ENCODE assay signal across 30 cellular contexts in the genomic region with DNA sequence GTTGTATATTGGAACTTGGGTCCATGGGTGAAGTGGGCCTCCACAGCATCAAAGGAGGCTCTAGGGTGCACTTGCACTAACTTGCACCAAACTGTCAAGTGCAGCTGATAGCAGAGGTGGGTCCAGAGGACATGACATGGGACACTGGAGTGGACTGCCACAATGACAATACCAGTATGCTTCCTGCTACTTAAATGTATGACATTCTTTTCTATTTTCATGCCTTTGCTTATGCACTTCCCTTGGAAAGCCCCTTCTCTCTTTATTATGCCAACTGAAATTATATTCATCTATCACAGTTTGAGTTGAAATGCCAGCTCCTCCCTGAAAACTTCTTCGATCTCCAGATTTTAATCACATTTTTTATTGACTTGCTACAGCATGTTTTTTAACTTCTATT.
"Had no signal": no experiment of that assay in that cellular context is flagged by ENCODE, and none has a peak within 500 bp of the region (broad histone marks: within the 10 kb centered on the region; RNA-seq: fewer than 3 reads in every experiment).

No MANE protein-coding gene starts in this region.

- H3K36me3 Mint-ChIP-seq: immature natural killer cell; naive thymus-derived CD8-positive, alpha-beta T cell; type B pancreatic cell had no signal

- H3K27ac ChIP-seq: left lung, lower lobe of right lung, pancreas, prostate gland, skin epidermis, suprapubic skin, thoracic aorta, tibial artery, uterus had no signal

- H3K27ac Mint-ChIP-seq: immature natural killer cell; naive thymus-derived CD8-positive, alpha-beta T cell; nephron; stimulated activated naive CD8-positive, alpha-beta T cell treated with anti-CD3 and anti-CD28 coated beads, Interleukin-15, Interleukin-2, amounts not matched to agents 100 ng/mL and 50 ng/mL, for 24 hours; type B pancreatic cell had no signal

- H3K27me3 Mint-ChIP-seq: stimulated activated naive CD8-positive, alpha-beta T cell treated with anti-CD3 and anti-CD28 coated beads, Interleukin-15, Interleukin-2, amounts not matched to agents 100 ng/mL and 50 ng/mL, for 24 hours; type B pancreatic cell had no signal

- H3K27me3 ChIP-seq: left lung, pancreas, suprapubic skin, tibial artery, uterus had no signal

- ATAC-seq: left colon; left lung; lower lobe of right lung; mucosa of descending colon; naive thymus-derived CD8-positive, alpha-beta T cell; pancreas; right cardiac atrium; sciatic nerve had no signal

- H3K9me3 Mint-ChIP-seq: neural crest cell had no signal

- H3K4me1 ChIP-seq: left lung, lower lobe of right lung, pancreas, prostate gland, suprapubic skin, tibial artery, uterus had no signal

- H3K4me1 Mint-ChIP-seq: immature natural killer cell, neural crest cell had no signal

- H3K4me3 ChIP-seq: left lung, lower lobe of right lung, mucosa of descending colon, pancreas, prostate gland, skin epidermis, suprapubic skin, thoracic aorta, tibial artery, uterus had no signal

- DNase-seq: hypothalamus; immature natural killer cell; kidney; left colon; left lung; lower lobe of right lung; midbrain; mucosa of descending colon; naive thymus-derived CD8-positive, alpha-beta T cell; nucleus accumbens; pancreas; posterior cingulate gyrus; retina; right cardiac atrium; stimulated activated CD4-positive, alpha-beta T cell treated with anti-CD3 and anti-CD28 coated beads, Interleukin-12 subunit alpha, Interleukin-12 subunit beta, amount 100 ng/mL, for 4 hours; stimulated activated CD4-positive, alpha-beta T cell treated with anti-CD3 and anti-CD28 coated beads, Interleukin-15, amount 100 ng/mL, for 24 hours; stimulated activated CD4-positive, alpha-beta T cell treated with anti-CD3 and anti-CD28 coated beads, Interleukin-2, amount 100 ng/mL, for 24 hours; stimulated activated CD4-positive, alpha-beta T cell treated with anti-CD3 and anti-CD28 coated beads, Interleukin-4, amount 100 ng/mL, for 1 hour; stimulated activated naive CD4-positive, alpha-beta T cell; tibial artery; uterus had no signal

- H3K4me3 Mint-ChIP-seq: immature natural killer cell; naive thymus-derived CD8-positive, alpha-beta T cell; nephron; neural crest cell; stimulated activated naive CD8-positive, alpha-beta T cell treated with anti-CD3 and anti-CD28 coated beads, Interleukin-15, Interleukin-2, amounts not matched to agents 100 ng/mL and 50 ng/mL, for 24 hours; type B pancreatic cell had no signal
